Comparison of ENCODE assay signal across 1 cellular context in the genomic region with DNA sequence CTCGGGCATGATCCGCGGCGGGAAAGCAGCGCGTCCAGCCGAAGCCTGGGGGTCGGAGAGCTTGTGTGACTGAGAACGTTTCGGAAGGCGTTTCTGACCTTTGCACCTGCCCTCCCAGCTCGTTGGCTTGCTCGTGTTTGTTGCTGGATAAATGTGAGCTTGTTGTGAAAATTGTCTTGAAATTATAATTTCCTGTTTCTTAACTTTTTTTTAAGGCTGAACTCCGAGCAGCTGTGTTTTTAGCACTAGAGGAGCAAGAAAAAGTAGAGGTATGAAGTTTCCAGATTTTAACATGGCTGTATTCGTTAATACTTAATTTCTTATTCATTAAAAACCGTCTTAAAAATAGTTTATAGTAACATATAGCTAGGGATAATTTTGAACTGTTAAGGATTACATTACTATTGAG.
TF ChIP-seq lines count a peak whose summit lies in the region.

No MANE protein-coding gene starts in this region.

TF ChIP-seq in SK-N-SH treated with all-trans-retinoic acid at 6 μM for 48 hours, 23 proteins besides CTCF, POLR2A, EP300 and RAD21 (continued from another document):
- TF ChIP-seq POU6F1 (CRISPR knock-in tag; IDR thresholded peaks at IDR 0.05; ENCODE audit: borderline replicate concordance, low read depth) (no peak), ZC3H10 (CRISPR knock-in tag; IDR thresholded peaks at IDR 0.05) (no peak), OSR1 (CRISPR knock-in tag; IDR thresholded peaks at IDR 0.05) (no peak), RARB (CRISPR knock-in tag; IDR thresholded peaks at IDR 0.05) (no peak), TSHZ2 (CRISPR knock-in tag; IDR thresholded peaks at IDR 0.05) (no peak), CREB5 (CRISPR knock-in tag; IDR thresholded peaks at IDR 0.05; ENCODE audit: low read depth) (no peak), ESRRG (CRISPR knock-in tag; IDR thresholded peaks at IDR 0.05) (no peak)
TF ChIP-seq in SK-N-SH treated with all-trans-retinoic acid at 6 μM for 48 hours: peak in this region for 0.
